Comparison of ENCODE assay signal across 11 cellular contexts in genomic region chr4:102774254-102774653, GRCh38.
"Had no signal": no experiment of that assay in that cellular context is flagged by ENCODE, and none has a peak within 500 bp of the region (broad histone marks: within the 10 kb centered on the region; RNA-seq: fewer than 3 reads in every experiment).

No MANE protein-coding gene starts in this region.

- H3K4me1 ChIP-seq: HAP-1 had no signal

- DNase-seq: GM23248, GOT3, H7, H9, HCEC 1CT, HFFc6 had no signal

- FAIRE-seq: H1, H54 had no signal

- H3K9me3 ChIP-seq: HAP-1 had no signal

- ATAC-seq: GM23338, HCT116 had no signal

- H3K27ac ChIP-seq: GM23248 had no signal

- H3K4me3 ChIP-seq: GM23248, GM23338, HAP-1 had no signal

- H3K36me3 ChIP-seq: HAP-1 had no signal
